In the genomic region with DNA sequence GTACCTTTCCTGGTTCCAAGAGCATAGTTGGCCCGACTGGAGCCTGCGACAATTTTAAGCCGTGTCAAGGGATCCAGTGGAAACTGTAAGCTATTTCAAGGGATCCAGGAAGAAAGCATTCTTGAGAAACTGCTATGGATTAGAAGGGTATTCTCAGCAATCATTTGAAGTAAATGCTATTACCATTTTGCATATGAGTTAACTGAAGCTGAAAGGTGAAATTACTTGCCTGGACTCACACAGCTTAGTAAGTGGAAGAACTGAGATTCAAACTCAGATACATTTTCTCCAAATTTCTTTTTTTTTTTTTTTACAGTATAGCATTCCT, we compare ENCODE assay signal across 8 cellular contexts. TPM values are rescaled to one million over a fixed set of nuclear protein-coding genes. Genes with fewer than 3 reads are reported as not detected.
DNase-seq lines count a peak whose midpoint lies in the region; ATAC-seq, FAIRE-seq and TF ChIP-seq lines count a peak whose summit lies in the region.

No MANE protein-coding gene starts in this region.

- H3K27me3 ChIP-seq in HepG2 (ENCODE audit: control insufficient read depth in 1 of 2, insufficient read depth in 2 of 2, low read length in 2 of 2) (no peaks in the 10 kb centered on the region; a peak in 1 of 5 replicates), tibial artery (no peaks in the 10 kb centered on the region)

- no peak for ATAC-seq in activated T-cell treated with anti-CD3 and anti-CD28 coated beads, Interleukin-2, amount 50 U/mL, for 4 hours
- ATAC-seq in HepG2 (no peak), GM21723 (IDR thresholded peaks at IDR 0.05; ENCODE audit: unreplicated experiment) (no peak), GM19455 (IDR thresholded peaks at IDR 0.05; ENCODE audit: unreplicated experiment) (no peak)

- peaks cover 13% of the 10 kb centered on the region for H3K79me2 ChIP-seq in HepG2 (ENCODE audit: insufficient read depth, low read length)

- intact Hi-C loops in HepG2 (cut with micrococcal nuclease; ENCODE audit: unreplicated experiment), result no loop called here
- intact Hi-C loops in tibial artery (cut with DNase I; ENCODE audit: low total_unique reads), result no loop called here
- intact Hi-C loops in head of caudate nucleus (cut with DNase I), result no loop called here

- in situ Hi-C loops in HepG2 (cut with HindIII; ENCODE audit: extremely low pct_ligation_motif_present, low pct_unique_long_range_greater_than_20kb), result no loop called here

- CTCF ChIA-PET in HepG2 (lab: Yijun Ruan, JAX; ENCODE audit: low intra/inter-chr PET ratio, low total read pairs), result no interaction called here

- H3K36me3 ChIP-seq in HepG2 (replicated peaks in 1 of 2; ENCODE audit: control insufficient read depth in 1 of 2, insufficient read depth in 2 of 2, low read length in 2 of 2), result no peaks in the 10 kb centered on the region
- no peaks in the 10 kb centered on the region for H3K36me3 ChIP-seq in tibial artery

- peaks cover 24% of the 10 kb centered on the region for H3K4me1 Mint-ChIP-seq in activated T-cell treated with anti-CD3 and anti-CD28 coated beads, Interleukin-2, amount 50 U/mL, for 4 hours (ENCODE audit: low read depth)
- H3K4me1 Mint-ChIP-seq in activated naive CD8-positive, alpha-beta T cell treated with anti-CD3 and anti-CD28 coated beads for 36 hours, result peaks cover 17% of the 10 kb centered on the region

- H3K4me3 Mint-ChIP-seq in activated T-cell treated with anti-CD3 and anti-CD28 coated beads, Interleukin-2, amount 50 U/mL, for 4 hours, result peak overlapping the region; percentile 94
- H3K4me3 Mint-ChIP-seq in activated naive CD8-positive, alpha-beta T cell treated with anti-CD3 and anti-CD28 coated beads for 36 hours, result peak overlapping the region; percentile 99

- peak overlapping the region; percentile 91 for H3K4me2 ChIP-seq in HepG2 (ENCODE audit: low read depth, low read length)

- no peak for TF ChIP-seq EP300 in HepG2 (IDR thresholded peaks at IDR 0.05; ENCODE audit: low read depth in 2 of 2, low read length in 2 of 2)
- TF ChIP-seq EP300 in HepG2 (CRISPR knock-in tag; IDR thresholded peaks at IDR 0.05; ENCODE audit: borderline replicate concordance), result no peak

- TF ChIP-seq RAD21 in HepG2 (CRISPR knock-in tag; IDR thresholded peaks at IDR 0.05), result no peak

- POLR2A ChIA-PET in HepG2 (lab: Yijun Ruan, JAX), result interaction anchor here (0.6 to 2.7 kb wide), 10 partner anchors 9 to 448 kb away, joined by 3 to 27 read pairs (median 4); a partner anchor contains a TSS

- no peaks in the 10 kb centered on the region for H3K27me3 Mint-ChIP-seq in activated T-cell treated with anti-CD3 and anti-CD28 coated beads, Interleukin-2, amount 50 U/mL, for 4 hours (ENCODE audit: low read depth)
- peaks cover 7% of the 10 kb centered on the region for H3K27me3 Mint-ChIP-seq in activated naive CD8-positive, alpha-beta T cell treated with anti-CD3 and anti-CD28 coated beads for 36 hours

- H3K9me3 ChIP-seq in HepG2 (ENCODE audit: low read length) (no peaks in the 10 kb centered on the region), tibial artery (no peaks in the 10 kb centered on the region)

- peaks cover 6% of the 10 kb centered on the region for H3K9me3 Mint-ChIP-seq in activated T-cell treated with anti-CD3 and anti-CD28 coated beads, Interleukin-2, amount 50 U/mL, for 4 hours
- peaks cover 8% of the 10 kb centered on the region for H3K9me3 Mint-ChIP-seq in activated naive CD8-positive, alpha-beta T cell treated with anti-CD3 and anti-CD28 coated beads for 36 hours

- 0% methylated on average over 3 of the region's 3 CpGs for WGBS in HepG2 (ENCODE audit: low lambda C conversion rate)

- no peaks in the 10 kb centered on the region for H4K20me1 ChIP-seq in HepG2 (ENCODE audit: insufficient read depth, low read length)

- TF ChIP-seq POLR2A in HepG2 (IDR thresholded peaks at IDR 0.05; ENCODE audit: insufficient read depth in 1 of 2, low read depth in 2 of 2, low read length in 2 of 2), result no peak

- peak overlapping the region; percentile 93 for H3K27ac Mint-ChIP-seq in activated naive CD8-positive, alpha-beta T cell treated with anti-CD3 and anti-CD28 coated beads for 36 hours

- peaks cover 2% of the 10 kb centered on the region for H3K36me3 Mint-ChIP-seq in activated T-cell treated with anti-CD3 and anti-CD28 coated beads, Interleukin-2, amount 50 U/mL, for 4 hours (ENCODE audit: insufficient read depth)
- H3K36me3 Mint-ChIP-seq in activated naive CD8-positive, alpha-beta T cell treated with anti-CD3 and anti-CD28 coated beads for 36 hours, result peaks cover 20% of the 10 kb centered on the region

- no peak for TF ChIP-seq CTCF in HepG2 (CRISPR knock-in tag; IDR thresholded peaks at IDR 0.05)
- no peak for TF ChIP-seq CTCF in tibial artery (IDR thresholded peaks at IDR 0.05)

- H3K4me1 ChIP-seq in HepG2 (ENCODE audit: insufficient read depth, low read length) (peaks cover 46% of the 10 kb centered on the region), tibial artery (peaks cover 0 to 16% (median 8%) of the 10 kb centered on the region in 4 donors)

- peak overlapping the region; percentile 83 for H3K9ac ChIP-seq in HepG2 (ENCODE audit: insufficient read depth, low read depth, low read length)

- H3K27ac ChIP-seq in HepG2 (ENCODE audit: extremely low read length, insufficient read depth, low read length) (peak overlapping the region; percentile 82), tibial artery (peak overlapping the region; percentile 82 to 90)

- peak; percentile 68 for FAIRE-seq in HepG2 (lab: Jason Lieb, UNC)

- BruUV-seq in HepG2 (replicated peaks; lab: Mats Ljungman, UMichigan), result no TSS peak

- peak overlapping the region; percentile 15 for H2AFZ ChIP-seq in HepG2 (ENCODE audit: low read length)

- no peak for DNase-seq in activated T-cell treated with anti-CD3 and anti-CD28 coated beads, Interleukin-2, amount 50 U/mL, for 4 hours
- DNase-seq in activated T-cell treated with anti-CD3 and anti-CD28 coated beads, Interleukin-2, amount 50 U/mL, for 48 hours, result no peak
- no peak for DNase-seq in activated naive CD8-positive, alpha-beta T cell treated with anti-CD3 and anti-CD28 coated beads for 36 hours
- DNase-seq in HepG2 (ENCODE audit: low spot score), result no peak
- no peak for DNase-seq in tibial artery
- no peak for DNase-seq in head of caudate nucleus

- H3K4me3 ChIP-seq in HepG2 (replicated peaks in 1 of 3; ENCODE audit: insufficient read depth in 1 of 3, low read depth in 2 of 3, low read length in 3 of 3), result peak overlapping the region; percentile 78 to 94 (median 85)
- H3K4me3 ChIP-seq in tibial artery, result peak overlapping the region; percentile 68 to 70

RNA-seq across cellular contexts. Expression of a gene that starts 0.6 kb away (rescaled TPM):
- 1 to 10 TPM; 3.0 to 4.2 (median 4.0) TPM for total RNA-seq in activated T-cell treated with anti-CD3 and anti-CD28 coated beads, Interleukin-2, amount 50 U/mL, for 4 hours
- 1 to 10 TPM; 4.7 to 6.2 TPM for total RNA-seq in activated naive CD8-positive, alpha-beta T cell treated with anti-CD3 and anti-CD28 coated beads for 36 hours
- total RNA-seq in HepG2 (2016; rRNA removed; fragmentation: Illumina TruSeq; extraction: Trizol), result 15.2 and 18.8 TPM in 2 replicates
- 3.7 and 4.1 TPM in 2 replicates for total RNA-seq in HepG2 (2016; cell fraction: cytosol; rRNA removed; fragmentation: Illumina TruSeq; extraction: Trizol; ENCODE audit: low read depth)
- 12.6 and 19.3 TPM in 2 replicates for total RNA-seq in HepG2 (2016; cell fraction: insoluble cytoplasmic fraction; rRNA removed; fragmentation: Illumina TruSeq; extraction: Trizol)
- 7.5 and 8.9 TPM in 2 replicates for total RNA-seq in HepG2 (2016; cell fraction: membrane; rRNA removed; fragmentation: Illumina TruSeq; extraction: Trizol)
- 8.7 and 15.6 TPM in 2 replicates for total RNA-seq in HepG2 (2016; cell fraction: nucleus; rRNA removed; fragmentation: Illumina TruSeq; extraction: Trizol)
- polyA plus RNA-seq in HepG2 (2011; rRNA removed), result 6.3 and 6.5 TPM in 2 replicates
- 4.2 and 4.9 TPM in 2 replicates for polyA plus RNA-seq in HepG2 (2011; cell fraction: cytosol; rRNA removed)
- polyA plus RNA-seq in HepG2 (2011; cell fraction: nucleus; rRNA removed), result 5.2 and 7.7 TPM in 2 replicates
- polyA plus RNA-seq in HepG2 (2012), result 5.0 and 7.1 TPM in 2 replicates
- polyA plus RNA-seq in HepG2 (2016; cell fraction: cytosol; fragmentation: Illumina TruSeq; extraction: Trizol; ENCODE audit: low read depth), result 0.60 and 0.77 TPM in 2 replicates
- polyA plus RNA-seq in HepG2 (2016; cell fraction: insoluble cytoplasmic fraction; fragmentation: Illumina TruSeq; extraction: Trizol; ENCODE audit: low read depth), result 10.5 and 10.8 TPM in 2 replicates
- polyA plus RNA-seq in HepG2 (2016; cell fraction: membrane; fragmentation: Illumina TruSeq; extraction: Trizol; ENCODE audit: low read depth), result 1.4 and 1.5 TPM in 2 replicates
- polyA plus RNA-seq in HepG2 (2016; cell fraction: nucleus; fragmentation: Illumina TruSeq; extraction: Trizol; ENCODE audit: insufficient read depth, low read depth), result 14.7 and 15.9 TPM in 2 replicates
- polyA minus RNA-seq in HepG2 (2011; rRNA and poly(A)+ RNA removed; ENCODE audit: low replicate concordance), result 1.1 and 4.1 TPM in 2 replicates
- polyA minus RNA-seq in HepG2 (2011; cell fraction: cytosol; rRNA and poly(A)+ RNA removed), result 4.4 and 6.0 TPM in 2 replicates
- 6.6 and 17.4 TPM in 2 replicates for polyA minus RNA-seq in HepG2 (2011; cell fraction: nucleus; rRNA and poly(A)+ RNA removed)

RNA-seq across cellular contexts. Expression of a gene that starts 23.5 kb away (rescaled TPM):
- total RNA-seq in activated T-cell treated with anti-CD3 and anti-CD28 coated beads, Interleukin-2, amount 50 U/mL, for 4 hours, result 10 to 100 TPM; 10.1 to 12.8 (median 11.6) TPM
- 10 to 100 TPM; 14.7 to 15.6 TPM for total RNA-seq in activated naive CD8-positive, alpha-beta T cell treated with anti-CD3 and anti-CD28 coated beads for 36 hours
- 20.5 and 29.6 TPM in 2 replicates for total RNA-seq in HepG2 (2016; rRNA removed; fragmentation: Illumina TruSeq; extraction: Trizol)
- 11.4 and 12.7 TPM in 2 replicates for total RNA-seq in HepG2 (2016; cell fraction: cytosol; rRNA removed; fragmentation: Illumina TruSeq; extraction: Trizol; ENCODE audit: low read depth)
- 20.3 and 25.9 TPM in 2 replicates for total RNA-seq in HepG2 (2016; cell fraction: insoluble cytoplasmic fraction; rRNA removed; fragmentation: Illumina TruSeq; extraction: Trizol)
- total RNA-seq in HepG2 (2016; cell fraction: membrane; rRNA removed; fragmentation: Illumina TruSeq; extraction: Trizol), result 17.4 and 20.4 TPM in 2 replicates
- total RNA-seq in HepG2 (2016; cell fraction: nucleus; rRNA removed; fragmentation: Illumina TruSeq; extraction: Trizol), result 13.8 and 19.7 TPM in 2 replicates
- 7.4 and 9.9 TPM in 2 replicates for polyA plus RNA-seq in HepG2 (2011; rRNA removed)
- polyA plus RNA-seq in HepG2 (2011; cell fraction: cytosol; rRNA removed), result 6.0 and 7.8 TPM in 2 replicates
- polyA plus RNA-seq in HepG2 (2011; cell fraction: nucleus; rRNA removed), result 12.7 and 15.3 TPM in 2 replicates
- 10.0 and 11.0 TPM in 2 replicates for polyA plus RNA-seq in HepG2 (2012)
- 2.0 TPM in 2 replicates for polyA plus RNA-seq in HepG2 (2016; cell fraction: cytosol; fragmentation: Illumina TruSeq; extraction: Trizol; ENCODE audit: low read depth)
- 22.8 and 23.7 TPM in 2 replicates for polyA plus RNA-seq in HepG2 (2016; cell fraction: insoluble cytoplasmic fraction; fragmentation: Illumina TruSeq; extraction: Trizol; ENCODE audit: low read depth)
- polyA plus RNA-seq in HepG2 (2016; cell fraction: membrane; fragmentation: Illumina TruSeq; extraction: Trizol; ENCODE audit: low read depth), result 4.2 and 4.4 TPM in 2 replicates
- 25.6 and 29.3 TPM in 2 replicates for polyA plus RNA-seq in HepG2 (2016; cell fraction: nucleus; fragmentation: Illumina TruSeq; extraction: Trizol; ENCODE audit: insufficient read depth, low read depth)
- 6.6 and 10.1 TPM in 2 replicates for polyA minus RNA-seq in HepG2 (2011; rRNA and poly(A)+ RNA removed; ENCODE audit: low replicate concordance)
- polyA minus RNA-seq in HepG2 (2011; cell fraction: cytosol; rRNA and poly(A)+ RNA removed), result 4.1 and 6.1 TPM in 2 replicates
- 12.4 and 14.7 TPM in 2 replicates for polyA minus RNA-seq in HepG2 (2011; cell fraction: nucleus; rRNA and poly(A)+ RNA removed)

RNA-seq across cellular contexts. Expression of a gene that starts 54.9 kb away (rescaled TPM):
- total RNA-seq in activated T-cell treated with anti-CD3 and anti-CD28 coated beads, Interleukin-2, amount 50 U/mL, for 4 hours, result 1 to 10 TPM; 2.6 to 3.7 (median 2.7) TPM
- total RNA-seq in activated naive CD8-positive, alpha-beta T cell treated with anti-CD3 and anti-CD28 coated beads for 36 hours, result 1 to 10 TPM; 4.2 to 4.6 TPM
- 5.6 and 6.3 TPM in 2 replicates for total RNA-seq in HepG2 (2016; rRNA removed; fragmentation: Illumina TruSeq; extraction: Trizol)
- 0.71 and 1.5 TPM in 2 replicates for total RNA-seq in HepG2 (2016; cell fraction: cytosol; rRNA removed; fragmentation: Illumina TruSeq; extraction: Trizol; ENCODE audit: low read depth)
- total RNA-seq in HepG2 (2016; cell fraction: insoluble cytoplasmic fraction; rRNA removed; fragmentation: Illumina TruSeq; extraction: Trizol), result 5.6 and 5.8 TPM in 2 replicates
- 4.8 and 4.9 TPM in 2 replicates for total RNA-seq in HepG2 (2016; cell fraction: membrane; rRNA removed; fragmentation: Illumina TruSeq; extraction: Trizol)
- total RNA-seq in HepG2 (2016; cell fraction: nucleus; rRNA removed; fragmentation: Illumina TruSeq; extraction: Trizol), result 3.6 and 5.3 TPM in 2 replicates
- 2.1 and 2.6 TPM in 2 replicates for polyA plus RNA-seq in HepG2 (2011; rRNA removed)
- polyA plus RNA-seq in HepG2 (2011; cell fraction: cytosol; rRNA removed), result 1.2 and 1.6 TPM in 2 replicates
- 2.0 and 2.3 TPM in 2 replicates for polyA plus RNA-seq in HepG2 (2011; cell fraction: nucleus; rRNA removed)
- polyA plus RNA-seq in HepG2 (2012), result 2.9 and 4.7 TPM in 2 replicates
- 0.98 and 1.1 TPM in 2 replicates for polyA plus RNA-seq in HepG2 (2016; cell fraction: cytosol; fragmentation: Illumina TruSeq; extraction: Trizol; ENCODE audit: low read depth)
- 6.0 and 6.1 TPM in 2 replicates for polyA plus RNA-seq in HepG2 (2016; cell fraction: insoluble cytoplasmic fraction; fragmentation: Illumina TruSeq; extraction: Trizol; ENCODE audit: low read depth)
- 2.6 and 2.9 TPM in 2 replicates for polyA plus RNA-seq in HepG2 (2016; cell fraction: membrane; fragmentation: Illumina TruSeq; extraction: Trizol; ENCODE audit: low read depth)
- polyA plus RNA-seq in HepG2 (2016; cell fraction: nucleus; fragmentation: Illumina TruSeq; extraction: Trizol; ENCODE audit: insufficient read depth, low read depth), result 9.6 and 10.4 TPM in 2 replicates
- polyA minus RNA-seq in HepG2 (2011; rRNA and poly(A)+ RNA removed; ENCODE audit: low replicate concordance), result 1.2 TPM in 1 of 2 replicates, not detected in the other
- polyA minus RNA-seq in HepG2 (2011; cell fraction: cytosol; rRNA and poly(A)+ RNA removed), result 1.4 and 1.5 TPM in 2 replicates
- 3.5 and 5.0 TPM in 2 replicates for polyA minus RNA-seq in HepG2 (2011; cell fraction: nucleus; rRNA and poly(A)+ RNA removed)
